Comparison of ENCODE assay signal across 8 cellular contexts in the genomic region with DNA sequence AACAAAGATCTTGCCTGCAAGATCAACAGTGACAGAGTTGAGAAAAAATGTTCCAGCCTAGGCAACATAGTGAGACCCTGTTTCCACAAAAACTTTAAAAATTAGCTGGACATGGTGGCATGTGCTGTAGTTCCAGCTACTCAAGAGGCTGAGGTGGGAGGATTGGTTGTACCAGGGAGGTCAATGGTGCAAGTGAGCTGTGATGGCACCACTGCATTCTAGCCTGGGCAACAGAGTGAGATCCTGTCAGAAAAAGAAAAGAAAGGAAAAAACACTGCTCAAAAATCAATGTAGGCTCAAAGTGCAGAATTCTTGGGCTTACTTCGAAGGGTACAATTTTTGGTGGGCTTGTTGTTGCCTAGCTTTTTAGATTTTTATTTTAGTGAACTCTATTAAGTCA.
"Had no signal": no experiment of that assay in that cellular context is flagged by ENCODE, and none has a peak within 500 bp of the region (broad histone marks: within the 10 kb centered on the region; RNA-seq: fewer than 3 reads in every experiment).

No MANE protein-coding gene starts in this region.

- ATAC-seq: GM12878 had no signal

- H3K4me3 ChIP-seq: GM12878 had no signal

- FAIRE-seq: G401.6, GM12878, GM12891, GM12892, GM18507, GM19239 had no signal

- DNase-seq: GDM1, GF-D8 had no signal
